ENCODE assay signal across 20 cellular contexts in the genomic region with DNA sequence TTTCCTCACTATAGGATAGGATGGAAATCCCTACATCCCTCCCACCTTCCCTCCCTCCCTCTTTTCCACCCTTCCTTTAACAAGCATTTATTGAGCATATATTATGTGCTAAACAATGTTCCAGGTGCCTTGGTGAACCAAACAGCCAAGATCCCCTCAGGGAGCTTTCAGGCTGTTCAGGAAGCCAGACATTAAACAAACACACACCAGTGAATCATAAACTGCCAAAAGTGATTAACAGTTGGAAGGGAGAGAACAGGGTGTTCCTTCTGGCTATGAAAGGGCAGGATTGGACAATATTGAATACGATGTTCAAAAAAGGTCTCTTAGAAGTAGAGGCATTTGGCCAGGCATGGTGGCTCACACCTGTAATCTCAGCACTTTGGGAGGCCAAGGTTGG. TPM values are rescaled to one million over a fixed set of nuclear protein-coding genes. Genes with fewer than 3 reads are reported as not detected.
DNase-seq lines count a peak whose midpoint lies in the region; ATAC-seq and TF ChIP-seq lines count a peak whose summit lies in the region.
"Had no signal": no experiment of that assay in that cellular context is flagged by ENCODE, and none has a peak within 500 bp of the region (broad histone marks: within the 10 kb centered on the region; RNA-seq: fewer than 3 reads in every experiment).

No MANE protein-coding gene starts in this region.

- peak; percentile 4 for DNase-seq in NCI-H69 (lab: John Stamatoyannopoulos, UW)
- peak; percentile 26 for DNase-seq in amniotic epithelial cell (ENCODE audit: low read depth)
- peak; percentile 5 for DNase-seq in fibroblast of villous mesenchyme (ENCODE audit: low read depth)
- DNase-seq in AML-193 (lab: John Stamatoyannopoulos, UW), result no peak
- DNase-seq in ascending aorta (ENCODE audit: low spot score in 2 of 2), result no peak
- DNase-seq: CD4-positive, alpha-beta T cell; COR-L47; DMS 273 treated with DMSO at 0.1 percent for 48 hours; DMS79 treated with DMSO at 0.1 percent for 48 hours; GOT3; HCEC 1CT; KG1; NCI-H1694; NCI-H446; NCI-H526; PC-9; SJCRH30 had no signal

- TF ChIP-seq CTCF in fibroblast of villous mesenchyme (IDR thresholded peaks at IDR 0.05; ENCODE audit: insufficient read depth, low read depth, low read length) (no peak), ascending aorta (IDR thresholded peaks at IDR 0.05) (no peak)

- H3K9me3 ChIP-seq in ascending aorta, result no peaks in the 10 kb centered on the region
- H3K9me3 ChIP-seq: SJCRH30 had no signal

- H3K27me3 ChIP-seq in ascending aorta, result no peaks in the 10 kb centered on the region
- H3K27me3 ChIP-seq: BLaER1, SJCRH30 had no signal

- no peak for ATAC-seq in GM18868 (IDR thresholded peaks at IDR 0.05; ENCODE audit: unreplicated experiment)
- ATAC-seq in HG02763 (IDR thresholded peaks at IDR 0.05; ENCODE audit: unreplicated experiment), result no peak

- H3K4me3 ChIP-seq in fibroblast of villous mesenchyme (ENCODE audit: low read depth, low read length) (no peak overlapping the region), ascending aorta (no peak overlapping the region)
- H3K4me3 ChIP-seq: BLaER1, PC-9, SJCRH30 had no signal

- intact Hi-C loops in ascending aorta (cut with DNase I), result no loop called here

- no peaks in the 10 kb centered on the region for H3K4me1 ChIP-seq in ascending aorta
- H3K4me1 ChIP-seq: SJCRH30 had no signal

- no peak overlapping the region for H3K27ac ChIP-seq in ascending aorta
- H3K27ac ChIP-seq: BLaER1, PC-9, SJCRH30 had no signal

- H3K36me3 ChIP-seq in ascending aorta, result no peaks in the 10 kb centered on the region
- H3K36me3 ChIP-seq: BLaER1, SJCRH30 had no signal

RNA-seq across cellular contexts. Expression of a gene that starts 22.8 kb away (rescaled TPM):
- total RNA-seq in fibroblast of villous mesenchyme (26.7 and 44.5 TPM in 2 replicates), ascending aorta (5.9 TPM)

Comparison
In these comparisons a context has a peak if more than half of its experiments do, and no peak if none do; other contexts are left out.
1. DNase-seq: peak in NCI-H69 (single experiment), amniotic epithelial cell (single experiment) and fibroblast of villous mesenchyme (single experiment); none in AML-193 (0 of 2) and ascending aorta (0 of 2).